Comparison of ENCODE assay signal across 13 cellular contexts in the genomic region with DNA sequence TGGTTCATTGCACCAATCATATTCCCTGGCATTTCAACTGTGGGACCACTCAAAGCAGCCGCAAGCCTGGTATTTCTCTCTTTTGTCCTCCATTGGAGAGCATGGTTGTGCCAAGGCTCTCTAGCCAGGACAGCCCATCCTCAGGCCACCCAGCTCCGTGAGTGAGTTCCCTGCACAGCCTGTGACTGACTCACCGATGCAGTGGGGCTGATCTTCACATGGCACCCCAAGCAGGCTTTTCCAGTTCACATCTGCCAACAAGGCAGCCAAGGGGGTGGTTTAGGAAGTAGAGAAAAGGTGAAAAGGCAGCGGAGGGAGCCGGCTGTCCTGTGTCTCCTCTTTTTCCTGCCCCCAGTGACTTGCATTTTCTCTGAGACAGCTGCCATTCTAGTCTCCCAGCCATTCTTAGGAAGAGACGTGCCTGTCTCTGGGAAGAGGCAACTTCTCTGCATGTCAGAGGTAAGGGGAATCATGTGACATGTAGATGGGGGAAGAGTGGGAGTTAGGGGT.
DNase-seq lines count a peak whose midpoint lies in the region; ATAC-seq and TF ChIP-seq lines count a peak whose summit lies in the region.
"Had no signal": no experiment of that assay in that cellular context is flagged by ENCODE, and none has a peak within 500 bp of the region (broad histone marks: within the 10 kb centered on the region; RNA-seq: fewer than 3 reads in every experiment).

No MANE protein-coding gene starts in this region.

- no peak for ATAC-seq in IMR-90 (ENCODE audit: low read depth)
- no peak for ATAC-seq in stimulated activated naive CD8-positive, alpha-beta T cell treated with anti-CD3 and anti-CD28 coated beads, Interleukin-15, amount 100 ng/mL, for 72 hours
- ATAC-seq in Right ventricle myocardium superior (ENCODE audit: poor library complexity), result no peak
- ATAC-seq: left lung had no signal

- H3K14ac ChIP-seq in IMR-90 (replicated peaks; ENCODE audit: low read depth, low read length) (no peak overlapping the region), neuronal stem cell (ENCODE audit: low read length) (no peak overlapping the region)

- no peak overlapping the region for H2AK9ac ChIP-seq in IMR-90 (replicated peaks; ENCODE audit: low read depth, low read length, poor library complexity)

- no peak overlapping the region for H3K56ac ChIP-seq in IMR-90 (ENCODE audit: extremely low read depth, insufficient read depth, low read length)

- no peak overlapping the region for H2BK12ac ChIP-seq in neuronal stem cell (ENCODE audit: low read length)

- no peaks in the 10 kb centered on the region for H4K20me1 ChIP-seq in IMR-90 (ENCODE audit: insufficient read depth, low read length)

- no peak for TF ChIP-seq RAD21 in IMR-90 (IDR thresholded peaks at IDR 0.05; ENCODE audit: low read length)

- intact Hi-C loops in Calu3 (cut with micrococcal nuclease; ENCODE audit: unreplicated experiment) (no loop called here), IMR-90 (cut with micrococcal nuclease) (no loop called here), adrenal gland (cut with DNase I) (no loop called here), Right ventricle myocardium superior (cut with DNase I) (no loop called here)

- H3K27ac ChIP-seq in IMR-90 (ENCODE audit: insufficient read depth, low read length) (no peak overlapping the region), epithelial cell of prostate (peak overlapping the region; percentile 68), neuronal stem cell (replicated peaks; ENCODE audit: low read length) (no peak overlapping the region), adrenal gland (no peak overlapping the region)

- H3K18ac ChIP-seq in IMR-90 (ENCODE audit: low read depth, low read length) (no peak overlapping the region), neuronal stem cell (ENCODE audit: low read length) (no peak overlapping the region)

- H3K9me3 ChIP-seq in IMR-90 (ENCODE audit: control insufficient read depth, insufficient read depth, low read length), result no peaks in the 10 kb centered on the region; the same call in 1 of the 2 replicates
- no peaks in the 10 kb centered on the region for H3K9me3 ChIP-seq in neuronal stem cell (replicated peaks in 1 of 2; ENCODE audit: control insufficient read depth in 2 of 2, insufficient read depth in 1 of 2, low read depth in 1 of 2, low read length in 2 of 2)
- no peaks in the 10 kb centered on the region for H3K9me3 ChIP-seq in adrenal gland (replicated peaks in 1 of 3)
- H3K9me3 ChIP-seq: left lung had no signal

- no peak overlapping the region for H2BK5ac ChIP-seq in IMR-90 (ENCODE audit: low read depth, low read length, poor library complexity, severe bottlenecking)
- no peak overlapping the region for H2BK5ac ChIP-seq in neuronal stem cell (ENCODE audit: low read length)

- peaks cover 4% of the 10 kb centered on the region; the same call in 1 of the 2 replicates for H3K4me1 ChIP-seq in IMR-90 (ENCODE audit: control insufficient read depth, insufficient read depth, low read length)
- H3K4me1 ChIP-seq in neuronal stem cell (ENCODE audit: control insufficient read depth in 2 of 2, insufficient read depth in 1 of 2, low read depth in 1 of 2, low read length in 2 of 2), result peaks cover 0 to 4% of the 10 kb centered on the region in 2 donors
- H3K4me1 ChIP-seq in adrenal gland (replicated peaks in 1 of 2), result no peaks in the 10 kb centered on the region
- H3K4me1 ChIP-seq: left lung had no signal

- H3K36me3 ChIP-seq in IMR-90 (ENCODE audit: control insufficient read depth, insufficient read depth, low read length) (no peaks in the 10 kb centered on the region), neuronal stem cell (replicated peaks in 1 of 2; ENCODE audit: control insufficient read depth in 2 of 2, insufficient read depth in 2 of 2, low read length in 2 of 2) (no peaks in the 10 kb centered on the region), adrenal gland (replicated peaks in 1 of 2) (no peaks in the 10 kb centered on the region)
- H3K36me3 ChIP-seq: left lung had no signal

- H3K9me3 Mint-ChIP-seq in Calu3 (ENCODE audit: low read depth, unreplicated experiment), result no peaks in the 10 kb centered on the region
- H3K9me3 Mint-ChIP-seq in stimulated activated naive CD8-positive, alpha-beta T cell treated with anti-CD3 and anti-CD28 coated beads, Interleukin-15, amount 100 ng/mL, for 72 hours, result no peaks in the 10 kb centered on the region

- peak; percentile 66 for DNase-seq in Calu3
- peak; percentile 3 for DNase-seq in IMR-90
- DNase-seq in epithelial cell of prostate (ENCODE audit: low read depth, low spot score), result peak; percentile 39
- DNase-seq in neuronal stem cell (ENCODE audit: low spot score), result no peak
- DNase-seq in adrenal gland, result no peak
- no peak for DNase-seq in GM10266 (ENCODE audit: extremely low spot score)
- no peak for DNase-seq in stimulated activated naive CD8-positive, alpha-beta T cell treated with anti-CD3 and anti-CD28 coated beads, Interleukin-15, amount 100 ng/mL, for 72 hours
- no peak for DNase-seq in Right ventricle myocardium superior
- DNase-seq: activated CD4-positive, alpha-beta T cell treated with anti-CD3 and anti-CD28 coated beads, Interleukin-2, amount 50 U/mL, for 4 hours; amygdala; head of caudate nucleus; NK-92 treated with Interleukin-12 subunit alpha and Interleukin-12 subunit beta, amount 100 ng/mL, for 24 hours had no signal

- peak overlapping the region; percentile 26 for H2AFZ ChIP-seq in IMR-90 (replicated peaks; ENCODE audit: low read length, poor library complexity)
- H2AFZ ChIP-seq in neuronal stem cell (ENCODE audit: low read length), result peak overlapping the region; percentile 77

- H3K9me1 ChIP-seq in IMR-90 (ENCODE audit: insufficient read depth, low read length), result no peaks in the 10 kb centered on the region

- peak overlapping the region; percentile 60 for H3K4me3 Mint-ChIP-seq in Calu3 (ENCODE audit: low read depth, unreplicated experiment)
- H3K4me3 Mint-ChIP-seq in stimulated activated naive CD8-positive, alpha-beta T cell treated with anti-CD3 and anti-CD28 coated beads, Interleukin-15, amount 100 ng/mL, for 72 hours, result no peak overlapping the region

- POLR2A ChIA-PET in IMR-90 (lab: Charles Lee; ENCODE audit: unreplicated experiment), result no interaction called here

- no peak overlapping the region for H4K5ac ChIP-seq in IMR-90 (ENCODE audit: low read depth, low read length)

- BruUV-seq in Calu3 (replicated peaks; lab: Mats Ljungman, UMichigan), result no TSS peak
- BruUV-seq in IMR-90 (replicated peaks; lab: Mats Ljungman, UMichigan), result no TSS peak

- in situ Hi-C loops in IMR-90 (cut with MboI; ENCODE audit: low sequenced_read_pairs), result no loop called here

- H4K8ac ChIP-seq in IMR-90 (ENCODE audit: low read depth in 2 of 2, low read length in 2 of 2) (no peak overlapping the region), neuronal stem cell (ENCODE audit: low read depth, low read length) (no peak overlapping the region)

- H4K91ac ChIP-seq in IMR-90 (ENCODE audit: insufficient read depth, low read depth, low read length) (no peak overlapping the region), neuronal stem cell (ENCODE audit: low read depth, low read length, poor library complexity) (no peak overlapping the region)

- H3K27me3 Mint-ChIP-seq in Calu3 (ENCODE audit: unreplicated experiment), result no peaks in the 10 kb centered on the region
- no peaks in the 10 kb centered on the region for H3K27me3 Mint-ChIP-seq in stimulated activated naive CD8-positive, alpha-beta T cell treated with anti-CD3 and anti-CD28 coated beads, Interleukin-15, amount 100 ng/mL, for 72 hours

- no peak overlapping the region for H2BK15ac ChIP-seq in IMR-90 (ENCODE audit: low read depth, low read length)
- no peak overlapping the region for H2BK15ac ChIP-seq in neuronal stem cell (ENCODE audit: low read length)

- no peaks in the 10 kb centered on the region for H3K79me1 ChIP-seq in IMR-90 (ENCODE audit: low read depth in 1 of 2, low read length in 2 of 2)
- H3K79me1 ChIP-seq in neuronal stem cell (ENCODE audit: low read depth, low read length), result no peaks in the 10 kb centered on the region

- peaks cover 41% of the 10 kb centered on the region for H3K4me1 Mint-ChIP-seq in Calu3 (ENCODE audit: low read depth, unreplicated experiment)
- no peaks in the 10 kb centered on the region for H3K4me1 Mint-ChIP-seq in stimulated activated naive CD8-positive, alpha-beta T cell treated with anti-CD3 and anti-CD28 coated beads, Interleukin-15, amount 100 ng/mL, for 72 hours

- H2AK5ac ChIP-seq in IMR-90 (ENCODE audit: low read depth, low read length) (no peak overlapping the region), neuronal stem cell (ENCODE audit: low read depth, low read length) (no peak overlapping the region)

- H3K36me3 Mint-ChIP-seq in Calu3 (ENCODE audit: insufficient read depth, unreplicated experiment), result peaks cover 10% of the 10 kb centered on the region

- TF ChIP-seq POLR2A in IMR-90 (IDR thresholded peaks at IDR 0.05; ENCODE audit: low read depth, low read length) (no peak), adrenal gland (IDR thresholded peaks at IDR 0.05) (no peak)

- peak overlapping the region; percentile 87 for H3K27ac Mint-ChIP-seq in Calu3 (ENCODE audit: unreplicated experiment)
- no peak overlapping the region for H3K27ac Mint-ChIP-seq in stimulated activated naive CD8-positive, alpha-beta T cell treated with anti-CD3 and anti-CD28 coated beads, Interleukin-15, amount 100 ng/mL, for 72 hours

- H3K4me3 ChIP-seq in IMR-90 (ENCODE audit: insufficient read depth, low read depth, low read length), result no peak overlapping the region
- no peak overlapping the region for H3K4me3 ChIP-seq in neuronal stem cell (ENCODE audit: low read length in 2 of 2)
- H3K4me3 ChIP-seq in adrenal gland, result no peak overlapping the region
- H3K4me3 ChIP-seq: left lung had no signal

- no peak for TF ChIP-seq CTCF in Calu3 (IDR thresholded peaks at IDR 0.05; ENCODE audit: unreplicated experiment)
- TF ChIP-seq CTCF in IMR-90 (conservative IDR thresholded peaks at IDR 0.05; ENCODE audit: low read depth, low read length), result no peak
- TF ChIP-seq CTCF in adrenal gland (IDR thresholded peaks at IDR 0.05), result no peak
- no peak for TF ChIP-seq CTCF in GM10266 (IDR thresholded peaks at IDR 0.05; ENCODE audit: control insufficient read depth, insufficient read depth, low read depth, missing control alignments)

- no peaks in the 10 kb centered on the region; the same call in none of the 2 replicates for H3K27me3 ChIP-seq in IMR-90 (ENCODE audit: control insufficient read depth, insufficient read depth, low read length)
- H3K27me3 ChIP-seq in neuronal stem cell (ENCODE audit: control insufficient read depth in 3 of 3, insufficient read depth in 3 of 3, low read depth in 1 of 3, low read length in 3 of 3), result no peaks in the 10 kb centered on the region
- no peaks in the 10 kb centered on the region for H3K27me3 ChIP-seq in adrenal gland
- H3K27me3 ChIP-seq: left lung had no signal

- H2BK120ac ChIP-seq in IMR-90 (ENCODE audit: low read depth, low read length), result no peak overlapping the region
- H2BK120ac ChIP-seq in neuronal stem cell (ENCODE audit: low read depth, low read length), result no peak overlapping the region

- no peak overlapping the region for H3K9ac ChIP-seq in IMR-90 (ENCODE audit: low read depth, low read length)
- no peak overlapping the region for H3K9ac ChIP-seq in neuronal stem cell (ENCODE audit: low read depth, low read length, poor library complexity)

- H3K23ac ChIP-seq in IMR-90 (ENCODE audit: low read depth, low read length) (no peak overlapping the region), neuronal stem cell (ENCODE audit: low read depth, low read length, poor library complexity) (no peak overlapping the region)

- H3K4me2 ChIP-seq in IMR-90 (ENCODE audit: low read depth, low read length), result no peak overlapping the region
- H3K4me2 ChIP-seq in neuronal stem cell (ENCODE audit: insufficient read depth, low read length, poor library complexity, severe bottlenecking), result no peak overlapping the region

- no peak overlapping the region for H3K4ac ChIP-seq in IMR-90 (ENCODE audit: low read depth, low read length)
- H3K4ac ChIP-seq in neuronal stem cell (ENCODE audit: low read length), result no peak overlapping the region

- H2BK20ac ChIP-seq in IMR-90 (ENCODE audit: low read depth, low read length), result no peak overlapping the region

- WGBS in IMR-90 (ENCODE audit: extremely low coverage in 2 of 2, insufficient read length in 1 of 2), 2 experiments, result no CpG with 5 or more reads among the region's 6 CpGs
- no CpG with 5 or more reads among the region's 6 CpGs for WGBS in neuronal stem cell (ENCODE audit: extremely low coverage in 2 of 2, insufficient read length in 2 of 2, insufficient replicate concordance in 1 of 2), 2 donors
- WGBS in adrenal gland, 4 donors, result 63 to 82% (median 74%) methylated on average over 4 to 6 of the region's 6 CpGs

- dilution Hi-C loops in IMR-90 (cut with HindIII; ENCODE audit: low sequenced_read_pairs, unreplicated experiment), result no loop called here

- CTCF ChIA-PET in Calu3 (lab: Charles Lee) (no interaction called here), IMR-90 (lab: Yijun Ruan, JAX) (no interaction called here)

Comparison
In these comparisons a context has a peak if more than half of its experiments do, and no peak if none do; other contexts are left out.
1. DNase-seq: peak in Calu3 (single experiment), IMR-90 (single experiment) and epithelial cell of prostate (single experiment); none in neuronal stem cell (single experiment), adrenal gland (0 of 7), GM10266 (single experiment), stimulated activated naive CD8-positive, alpha-beta T cell treated with anti-CD3 and anti-CD28 coated beads, Interleukin-15, amount 100 ng/mL, for 72 hours (0 of 2) and Right ventricle myocardium superior (single experiment).